Comparison of ENCODE assay signal across 11 cellular contexts in genomic region chr3:56784452-56785001, GRCh38. TPM values are rescaled to one million over a fixed set of nuclear protein-coding genes. Genes with fewer than 3 reads are reported as not detected.
A peak's percentile ranks its signal among the peaks of the same experiment; 100 is the strongest.
DNase-seq lines count a peak whose midpoint lies in the region; ATAC-seq and TF ChIP-seq lines count a peak whose summit lies in the region.
"Had no signal": no experiment of that assay in that cellular context is flagged by ENCODE, and none has a peak within 500 bp of the region (broad histone marks: within the 10 kb centered on the region; RNA-seq: fewer than 3 reads in every experiment).

No MANE protein-coding gene starts in this region.

- H3K27me3 ChIP-seq in heart left ventricle, result no peaks in the 10 kb centered on the region
- no peaks in the 10 kb centered on the region for H3K27me3 ChIP-seq in body of pancreas
- no peaks in the 10 kb centered on the region for H3K27me3 ChIP-seq in uterus
- H3K27me3 ChIP-seq: BE2C, neural progenitor cell had no signal

- peak overlapping the region; percentile 51 to 96 (median 90) for H3K27ac Mint-ChIP-seq in naive B cell
- H3K27ac Mint-ChIP-seq: neural progenitor cell had no signal

- H3K27ac ChIP-seq in heart left ventricle (peak overlapping the region; percentile 42 to 92 (median 68)), body of pancreas (peak overlapping the region; percentile 50 to 85 (median 66)), uterus (peak overlapping the region; percentile 67 to 79)
- H3K27ac ChIP-seq: neural progenitor cell had no signal

- no peak for DNase-seq in heart left ventricle
- no peak for DNase-seq in left cardiac atrium
- DNase-seq in body of pancreas, result no peak
- DNase-seq in naive B cell, result no peak
- DNase-seq in uterus, result no peak
- DNase-seq in T1000 (lab: John Stamatoyannopoulos, UW), result no peak
- no peak for DNase-seq in T-helper 9 cell
- DNase-seq: BE2C, NCI-H2107 had no signal

- no peaks in the 10 kb centered on the region for H3K9me3 ChIP-seq in heart left ventricle
- no peaks in the 10 kb centered on the region for H3K9me3 ChIP-seq in body of pancreas
- H3K9me3 ChIP-seq in uterus, result no peaks in the 10 kb centered on the region
- H3K9me3 ChIP-seq: BE2C had no signal

- H3K4me1 ChIP-seq in heart left ventricle, result peaks cover 15 to 98% (median 75%) of the 10 kb centered on the region in 12 donors
- peaks cover 95% of the 10 kb centered on the region for H3K4me1 ChIP-seq in body of pancreas
- H3K4me1 ChIP-seq in uterus, result peaks cover 0 to 8% of the 10 kb centered on the region in 2 donors
- H3K4me1 ChIP-seq: BE2C had no signal

- H3K4me1 Mint-ChIP-seq in naive B cell, result peaks cover 21 to 68% (median 50%) of the 10 kb centered on the region in 3 donors
- H3K4me1 Mint-ChIP-seq: neural progenitor cell had no signal

- no peak for TF ChIP-seq CTCF in heart left ventricle (IDR thresholded peaks at IDR 0.05)
- TF ChIP-seq CTCF in body of pancreas (IDR thresholded peaks at IDR 0.05), result no peak
- TF ChIP-seq CTCF in uterus (IDR thresholded peaks at IDR 0.05), result no peak

- peak overlapping the region in 4 of 8 donors; percentile 12 to 79 (median 72) for H3K4me3 Mint-ChIP-seq in naive B cell
- H3K4me3 Mint-ChIP-seq: neural progenitor cell had no signal

- H3K27me3 Mint-ChIP-seq in naive B cell, result no peaks in the 10 kb centered on the region

- H3K9me3 Mint-ChIP-seq in naive B cell, result no peaks in the 10 kb centered on the region
- H3K9me3 Mint-ChIP-seq: neural progenitor cell had no signal

- peaks cover 0 to 4% of the 10 kb centered on the region in 2 donors for H3K36me3 Mint-ChIP-seq in naive B cell
- H3K36me3 Mint-ChIP-seq: neural progenitor cell had no signal

- ATAC-seq in heart left ventricle (peak in 3 of 4 donors; percentile 2 to 6 (median 5)), left cardiac atrium (no peak), body of pancreas (no peak), naive B cell (ENCODE audit: low read depth in 2 of 2) (no peak), HG03039 (IDR thresholded peaks at IDR 0.05; ENCODE audit: unreplicated experiment) (no peak)

- no peaks in the 10 kb centered on the region for H3K36me3 ChIP-seq in heart left ventricle
- H3K36me3 ChIP-seq in body of pancreas (replicated peaks in 1 of 2; ENCODE audit: insufficient read depth in 1 of 2, low read depth in 2 of 2), result no peaks in the 10 kb centered on the region
- no peaks in the 10 kb centered on the region for H3K36me3 ChIP-seq in uterus
- H3K36me3 ChIP-seq: BE2C, neural progenitor cell had no signal

- WGBS in heart left ventricle, 4 donors, result 62 to 77% (median 71%) methylated on average over 5 of the region's 5 CpGs
- 54 to 57% methylated on average over 5 of the region's 5 CpGs for WGBS in body of pancreas, 2 donors

- intact Hi-C loops in heart left ventricle (cut with DNase I) (no loop called here), left cardiac atrium (cut with DNase I) (no loop called here), body of pancreas (cut with DNase I) (no loop called here), uterus (cut with DNase I; ENCODE audit: low total_unique reads) (no loop called here)

- TF ChIP-seq POLR2A in heart left ventricle (IDR thresholded peaks at IDR 0.05) (no peak), body of pancreas (IDR thresholded peaks at IDR 0.05) (no peak), uterus (IDR thresholded peaks at IDR 0.05) (no peak)

- no peak overlapping the region for H3K4me3 ChIP-seq in heart left ventricle
- H3K4me3 ChIP-seq in body of pancreas, result no peak overlapping the region
- H3K4me3 ChIP-seq in uterus, result no peak overlapping the region
- H3K4me3 ChIP-seq: neural progenitor cell had no signal

RNA-seq across cellular contexts. Expression of gene ARHGEF3, which starts 17.2 kb away (rescaled TPM):
- total RNA-seq in heart left ventricle (10 to 100 TPM; 13.5 to 36.8 (median 18.2) TPM), left cardiac atrium (10 to 100 TPM; 11.9 to 16.8 TPM), body of pancreas (10 to 100 TPM; 27.4 to 38.7 TPM), uterus (10 to 100 TPM; 15.9 to 79.4 (median 44.8) TPM)
- polyA plus RNA-seq in heart left ventricle (1 to 10 TPM; 6.5 to 9.3 TPM), naive B cell (ENCODE audit: low read depth in 6 of 6) (10 to 100 TPM; 30.1 to 43.7 (median 38.4) TPM)

Comparison
In these comparisons a context has a peak if more than half of its experiments do, and no peak if none do; other contexts are left out.
1. ATAC-seq: peak in heart left ventricle (3 of 4); none in left cardiac atrium (0 of 2), body of pancreas (single experiment), naive B cell (0 of 2) and HG03039 (single experiment).
2. Peak in every context shown above with its lines, with median percentiles within 50 percentile points of each other: H3K27ac ChIP-seq.